Comparison of ENCODE assay signal across 32 cellular contexts in genomic region chr18:11574545-11574944, GRCh38. TPM values are rescaled to one million over a fixed set of nuclear protein-coding genes. Genes with fewer than 3 reads are reported as not detected.
"Had no signal": no experiment of that assay in that cellular context is flagged by ENCODE, and none has a peak within 500 bp of the region (broad histone marks: within the 10 kb centered on the region; RNA-seq: fewer than 3 reads in every experiment).

No MANE protein-coding gene starts in this region.

- H3K9me3 Mint-ChIP-seq: stimulated activated effector memory CD8-positive, alpha-beta T cell treated with anti-CD3 and anti-CD28 coated beads, Interleukin-12 subunit alpha, Interleukin-12 subunit beta, amount 100 ng/mL, for 72 hours; stimulated activated memory B cell treated with anti-CD40 and anti-IgM and Interleukin-4, amounts not matched to agents 10 μg/mL and 1 μg/mL and 100 μg/mL, for 72 hours; stimulated activated naive B cell treated with anti-CD40 and anti-IgM and Interleukin-4, amounts not matched to agents 10 μg/mL and 1 μg/mL and 100 μg/mL, for 72 hours; stimulated activated naive CD8-positive, alpha-beta T cell treated with anti-CD3 and anti-CD28 coated beads, Interleukin-15, amount 100 ng/mL, for 72 hours; stimulated activated naive CD8-positive, alpha-beta T cell treated with anti-CD3 and anti-CD28 coated beads, Interleukin-15, Interleukin-2, amounts not matched to agents 100 ng/mL and 50 ng/mL, for 24 hours; type B pancreatic cell had no signal

- H3K27me3 ChIP-seq: testis, thyroid gland, tibial nerve, upper lobe of left lung, upper lobe of right lung, uterus, vagina had no signal

- H3K4me1 ChIP-seq: stomach, suprapubic skin, testis, thyroid gland, tibial artery, tibial nerve, upper lobe of left lung, upper lobe of right lung, uterus, vagina had no signal

- H3K4me1 Mint-ChIP-seq: stimulated activated memory B cell treated with anti-CD40 and anti-IgM and Interleukin-4, amounts not matched to agents 10 μg/mL and 1 μg/mL and 100 μg/mL, for 72 hours; stimulated activated naive B cell treated with anti-CD40 and anti-IgM and Interleukin-4, amounts not matched to agents 10 μg/mL and 1 μg/mL and 100 μg/mL, for 72 hours had no signal

- FAIRE-seq: urothelium cell line had no signal

- ATAC-seq: stimulated activated effector memory CD8-positive, alpha-beta T cell treated with anti-CD3 and anti-CD28 coated beads, Interleukin-12 subunit alpha, Interleukin-12 subunit beta, amount 100 ng/mL, for 72 hours; stimulated activated memory B cell treated with anti-CD40 and anti-IgM and Interleukin-4, amounts not matched to agents 10 μg/mL and 1 μg/mL and 100 μg/mL, for 72 hours; stimulated activated naive B cell treated with anti-CD40 and anti-IgM and Interleukin-4, amounts not matched to agents 10 μg/mL and 1 μg/mL and 100 μg/mL, for 72 hours; stimulated activated naive CD8-positive, alpha-beta T cell treated with anti-CD3 and anti-CD28 coated beads, Interleukin-15, amount 100 ng/mL, for 72 hours; stimulated activated naive CD8-positive, alpha-beta T cell treated with anti-CD3 and anti-CD28 coated beads, Interleukin-15, Interleukin-2, amounts not matched to agents 100 U/mL and 50 U/mL, for 24 hours; upper lobe of right lung had no signal

- H3K4me3 ChIP-seq: stomach, suprapubic skin, testis, thoracic aorta, thyroid gland, tibial artery, tibial nerve, upper lobe of left lung, upper lobe of right lung, uterus, vagina had no signal

- H3K36me3 Mint-ChIP-seq: stimulated activated effector memory CD8-positive, alpha-beta T cell treated with anti-CD3 and anti-CD28 coated beads, Interleukin-12 subunit alpha, Interleukin-12 subunit beta, amount 100 ng/mL, for 72 hours; stimulated activated memory B cell treated with anti-CD40 and anti-IgM and Interleukin-4, amounts not matched to agents 10 μg/mL and 1 μg/mL and 100 μg/mL, for 72 hours; stimulated activated naive B cell treated with anti-CD40 and anti-IgM and Interleukin-4, amounts not matched to agents 10 μg/mL and 1 μg/mL and 100 μg/mL, for 72 hours; type B pancreatic cell had no signal

- H3K27me3 Mint-ChIP-seq: stimulated activated naive CD8-positive, alpha-beta T cell treated with anti-CD3 and anti-CD28 coated beads, Interleukin-15, amount 100 ng/mL, for 72 hours had no signal

- DNase-seq: stimulated activated CD4-positive, alpha-beta T cell treated with anti-CD3 and anti-CD28 coated beads, Interleukin-2, amount 100 ng/mL, for 48 hours; stimulated activated CD4-positive, alpha-beta T cell treated with anti-CD3 and anti-CD28 coated beads, Interleukin-4, amount 100 ng/mL, for 1 hour; stimulated activated CD4-positive, alpha-beta T cell treated with anti-CD3 and anti-CD28 coated beads, Interleukin-4, amount 100 ng/mL, for 24 hours; stimulated activated CD4-positive, alpha-beta T cell treated with anti-CD3 and anti-CD28 coated beads, Interleukin-4, amount 100 ng/mL, for 4 hours; stimulated activated CD8-positive, alpha-beta memory T cell treated with anti-CD3 and anti-CD28 coated beads, Interleukin-4, amount 100 ng/mL, for 48 hours; stimulated activated naive B cell treated with anti-CD40 and anti-IgM and Interleukin-4, amounts not matched to agents 10 μg/mL and 1 μg/mL and 100 μg/mL, for 72 hours; stimulated activated naive CD4-positive, alpha-beta T cell; stimulated activated naive CD4-positive, alpha-beta T cell treated with Interleukin-2 at 50 U/mL for 16 hours; stimulated activated naive CD8-positive, alpha-beta T cell treated with anti-CD3 and anti-CD28 coated beads, Interleukin-15, amount 100 ng/mL, for 72 hours; stimulated activated naive CD8-positive, alpha-beta T cell treated with anti-CD3 and anti-CD28 coated beads, Interleukin-15, Interleukin-2, amounts not matched to agents 100 U/mL and 50 U/mL, for 24 hours; stomach; substantia nigra; testis; thyroid gland; tibial artery; trophoblast cell; upper lobe of left lung; upper lobe of right lung; uterus had no signal

- H3K4me3 Mint-ChIP-seq: stimulated activated effector memory CD8-positive, alpha-beta T cell treated with anti-CD3 and anti-CD28 coated beads, Interleukin-12 subunit alpha, Interleukin-12 subunit beta, amount 100 ng/mL, for 72 hours; stimulated activated memory B cell treated with anti-CD40 and anti-IgM and Interleukin-4, amounts not matched to agents 10 μg/mL and 1 μg/mL and 100 μg/mL, for 72 hours; stimulated activated naive B cell treated with anti-CD40 and anti-IgM and Interleukin-4, amounts not matched to agents 10 μg/mL and 1 μg/mL and 100 μg/mL, for 72 hours; stimulated activated naive CD8-positive, alpha-beta T cell treated with anti-CD3 and anti-CD28 coated beads, Interleukin-15, amount 100 ng/mL, for 72 hours; stimulated activated naive CD8-positive, alpha-beta T cell treated with anti-CD3 and anti-CD28 coated beads, Interleukin-15, Interleukin-2, amounts not matched to agents 100 ng/mL and 50 ng/mL, for 24 hours; type B pancreatic cell had no signal

- H3K27ac Mint-ChIP-seq: stimulated activated effector memory CD8-positive, alpha-beta T cell treated with anti-CD3 and anti-CD28 coated beads, Interleukin-12 subunit alpha, Interleukin-12 subunit beta, amount 100 ng/mL, for 72 hours; stimulated activated memory B cell treated with anti-CD40 and anti-IgM and Interleukin-4, amounts not matched to agents 10 μg/mL and 1 μg/mL and 100 μg/mL, for 72 hours; stimulated activated naive B cell treated with anti-CD40 and anti-IgM and Interleukin-4, amounts not matched to agents 10 μg/mL and 1 μg/mL and 100 μg/mL, for 72 hours; stimulated activated naive CD8-positive, alpha-beta T cell treated with anti-CD3 and anti-CD28 coated beads, Interleukin-15, amount 100 ng/mL, for 72 hours; stimulated activated naive CD8-positive, alpha-beta T cell treated with anti-CD3 and anti-CD28 coated beads, Interleukin-15, Interleukin-2, amounts not matched to agents 100 ng/mL and 50 ng/mL, for 24 hours; type B pancreatic cell had no signal

- H3K27ac ChIP-seq: stomach, suprapubic skin, testis, thoracic aorta, thyroid gland, tibial artery, tibial nerve, upper lobe of left lung, upper lobe of right lung, uterus, vagina had no signal

- H3K36me3 ChIP-seq: stomach, suprapubic skin, thoracic aorta, thyroid gland, tibial artery, tibial nerve, upper lobe of left lung, upper lobe of right lung, uterus, vagina had no signal

- H3K9me3 ChIP-seq: stomach, suprapubic skin, testis, thoracic aorta, thyroid gland, tibial artery, tibial nerve, upper lobe of left lung, upper lobe of right lung, uterus, vagina had no signal

RNA-seq across cellular contexts. Expression of gene SLC35G4, which starts 34.9 kb away (rescaled TPM):
- total RNA-seq: stomach, subcutaneous adipose tissue, suprapubic skin, temporal lobe, testis, thoracic aorta, thyroid gland, tibial nerve, upper lobe of left lung, upper lobe of right lung, ureter, urinary bladder, uterus, vagina had no signal
- polyA plus RNA-seq: stomach, urinary bladder had no signal
